Comparison of ENCODE assay signal across 27 cellular contexts in genomic region chr17:50125420-50125997, GRCh38.
"Had no signal": no experiment of that assay in that cellular context is flagged by ENCODE, and none has a peak within 500 bp of the region (broad histone marks: within the 10 kb centered on the region; RNA-seq: fewer than 3 reads in every experiment).

No MANE protein-coding gene starts in this region.

- H3K4me3 ChIP-seq: ascending aorta, breast epithelium, coronary artery, heart right ventricle, lower lobe of right lung, neural progenitor cell, testis had no signal

- FAIRE-seq: keratinocyte had no signal

- ATAC-seq: activated CD4-positive, alpha-beta T cell treated with anti-CD3 and anti-CD28 coated beads for 36 hours; activated naive CD4-positive, alpha-beta T cell treated with anti-CD3 and anti-CD28 coated beads, Interleukin-2, amount 50 U/mL, for 72 hours; activated T-helper 17 cell treated with anti-CD3 and anti-CD28 coated beads, Interleukin-2, amount 50 U/mL, for 72 hours; heart right ventricle; left colon; lower lobe of right lung; stimulated activated naive B cell treated with anti-CD40 and anti-IgM and Interleukin-4, amounts not matched to agents 10 μg/mL and 1 μg/mL and 100 μg/mL, for 72 hours had no signal

- H3K27ac ChIP-seq: ascending aorta, breast epithelium, coronary artery, epithelial cell of prostate, heart right ventricle, lower lobe of right lung, neural progenitor cell, testis had no signal

- DNase-seq: activated B cell treated with CpG ODN at 0.5 μM for 24 hours; activated CD4-positive, alpha-beta T cell treated with anti-CD3 and anti-CD28 coated beads for 36 hours; activated CD4-positive, alpha-beta T cell treated with anti-CD3 and anti-CD28 coated beads, Interleukin-2, amount 50 U/mL, for 4 hours; activated CD8-positive, alpha-beta memory T cell treated with anti-CD3 and anti-CD28 coated beads for 24 hours; activated CD8-positive, alpha-beta memory T cell treated with anti-CD3 and anti-CD28 coated beads, Interleukin-2, amount 50 U/mL, for 4 hours; activated T-cell treated with anti-CD3 and anti-CD28 coated beads, Interleukin-2, amount 50 U/mL, for 24 hours; cerebellar nuclear complex; endodermal cell; heart right ventricle; left colon; lower lobe of right lung; naive B cell; stimulated activated CD4-positive, alpha-beta T cell treated with anti-CD3 and anti-CD28 coated beads, Interleukin-2, amount 100 ng/mL, for 48 hours; stimulated activated CD8-positive, alpha-beta memory T cell treated with anti-CD3 and anti-CD28 coated beads, Interleukin-4, amount 100 ng/mL, for 48 hours; stimulated activated naive B cell treated with anti-CD40 and anti-IgM and Interleukin-4, amounts not matched to agents 10 μg/mL and 1 μg/mL and 100 μg/mL, for 72 hours; T-helper 1 cell; T-helper 9 cell; testis; trophoblast cell had no signal
